8 cellular contexts compared by ENCODE assay signal in genomic region chr16:67349172-67349571, GRCh38. TPM values are rescaled to one million over a fixed set of nuclear protein-coding genes. Genes with fewer than 3 reads are reported as not detected.
DNase-seq lines count a peak whose midpoint lies in the region; ATAC-seq and TF ChIP-seq lines count a peak whose summit lies in the region.

No MANE protein-coding gene starts in this region.

- H3K27ac ChIP-seq in 22Rv1 (no peak overlapping the region), Panc1 (ENCODE audit: low read length) (no peak overlapping the region), ascending aorta (no peak overlapping the region)

- intact Hi-C loops in Panc1 (cut with micrococcal nuclease; ENCODE audit: unreplicated experiment) (no loop called here), ascending aorta (cut with DNase I) (no loop called here), sciatic nerve (cut with DNase I) (no loop called here)

- ATAC-seq in Panc1 (no peak; the same call in 1 of the 2 replicates), HG03108 (IDR thresholded peaks at IDR 0.05; ENCODE audit: unreplicated experiment) (no peak), sciatic nerve (no peak)

- TF ChIP-seq CTCF in 22Rv1 (IDR thresholded peaks at IDR 0.05): peak; percentile 74
- TF ChIP-seq CTCF in GM12865 (IDR thresholded peaks at IDR 0.05; ENCODE audit: insufficient read depth, low read depth, low read length, missing control alignments): peak; percentile 32
- TF ChIP-seq CTCF in Panc1 (IDR thresholded peaks at IDR 0.05): peak; percentile 50; the same call in 1 of the 2 replicates
- peak; percentile 55 for TF ChIP-seq CTCF in fibroblast of the aortic adventitia (IDR thresholded peaks at IDR 0.05; ENCODE audit: insufficient read depth, low read length)
- TF ChIP-seq CTCF in ascending aorta (IDR thresholded peaks at IDR 0.05): no peak

- BruUV-seq in Panc1 (replicated peaks; lab: Mats Ljungman, UMichigan): no TSS peak

- H3K36me3 ChIP-seq in Panc1 (ENCODE audit: control insufficient read depth, insufficient read depth, low read length) (no peaks in the 10 kb centered on the region), ascending aorta (no peaks in the 10 kb centered on the region)

- peak; percentile 24 for DNase-seq in GM12865 (ENCODE audit: low read depth)
- no peak for DNase-seq in Panc1 (ENCODE audit: low read depth, low spot score)
- peak; percentile 46 for DNase-seq in fibroblast of the aortic adventitia (ENCODE audit: low read depth)
- DNase-seq in ascending aorta (ENCODE audit: low spot score in 2 of 2): no peak
- DNase-seq in HEK293T (ENCODE audit: extremely low spot score): no peak
- no peak for DNase-seq in sciatic nerve (ENCODE audit: low spot score)

- POLR2A ChIA-PET in Panc1 (lab: Charles Lee): no interaction called here
- POLR2A ChIA-PET in HEK293T (lab: Yijun Ruan, JAX): no interaction called here

- no peaks in the 10 kb centered on the region for H3K27me3 ChIP-seq in Panc1 (ENCODE audit: control insufficient read depth, insufficient read depth, low read length)
- no peaks in the 10 kb centered on the region for H3K27me3 ChIP-seq in ascending aorta

- H3K4me1 ChIP-seq in Panc1 (ENCODE audit: control insufficient read depth, insufficient read depth, low read length): no peaks in the 10 kb centered on the region; the same call in 1 of the 2 replicates
- H3K4me1 ChIP-seq in ascending aorta: no peaks in the 10 kb centered on the region

- H3K9me3 ChIP-seq in Panc1 (ENCODE audit: control insufficient read depth, insufficient read depth, low read depth, low read length): no peaks in the 10 kb centered on the region
- H3K9me3 ChIP-seq in ascending aorta: no peaks in the 10 kb centered on the region

- in situ Hi-C loops in Panc1 (cut with HindIII; ENCODE audit: low pct_unique_long_range_greater_than_20kb, low sequenced_read_pairs): no loop called here

- CTCF ChIA-PET in Panc1 (lab: Charles Lee) (no interaction called here), HEK293T (lab: Yijun Ruan, JAX) (no interaction called here)

- H3K4me3 ChIP-seq in GM12865 (ENCODE audit: low read depth, low read length) (no peak overlapping the region), Panc1 (ENCODE audit: low read depth in 2 of 2, low read length in 2 of 2) (no peak overlapping the region), fibroblast of the aortic adventitia (ENCODE audit: low read depth, low read length) (no peak overlapping the region), ascending aorta (no peak overlapping the region)

TF ChIP-seq in HEK293T, 16 proteins besides CTCF, POLR2A, EP300 and RAD21:
- TF ChIP-seq NFRKB (IDR thresholded peaks at IDR 0.05) (no peak), ZNF384 (IDR thresholded peaks at IDR 0.05) (no peak; the same call in 1 of the 2 replicates), ARNT (IDR thresholded peaks at IDR 0.05) (no peak), HDGF (IDR thresholded peaks at IDR 0.05; ENCODE audit: borderline replicate concordance) (no peak), TARDBP (IDR thresholded peaks at IDR 0.05) (no peak), BHLHE40 (IDR thresholded peaks at IDR 0.05; ENCODE audit: borderline replicate concordance) (no peak), FOXK2 (IDR thresholded peaks at IDR 0.05) (no peak), SUZ12 (IDR thresholded peaks at IDR 0.05) (no peak), SP1 (IDR thresholded peaks at IDR 0.05) (no peak), ELF4 (IDR thresholded peaks at IDR 0.05) (no peak), CTBP1 (IDR thresholded peaks at IDR 0.05; ENCODE audit: borderline replicate concordance) (no peak), LEF1 (IDR thresholded peaks at IDR 0.05; ENCODE audit: borderline replicate concordance) (no peak), FOXA1 (IDR thresholded peaks at IDR 0.05) (no peak), PKNOX1 (IDR thresholded peaks at IDR 0.05) (no peak), L3MBTL2 (conservative IDR thresholded peaks at IDR 0.05) (no peak), FOXM1 (IDR thresholded peaks at IDR 0.05; ENCODE audit: borderline replicate concordance) (no peak)
TF ChIP-seq in HEK293T: peak in this region for 0.

RNA-seq across cellular contexts. Expression of gene LRRC36, which starts 22.6 kb away (rescaled TPM):
- total RNA-seq in Panc1 (2021; ENCODE audit: unreplicated experiment) (0.54 TPM), fibroblast of the aortic adventitia (ENCODE audit: low replicate concordance) (not detected in 2 replicates), ascending aorta (not detected), sciatic nerve (1.5 TPM)
- polyA plus RNA-seq in Panc1 (2012; ENCODE audit: insufficient read length): 0.55 TPM

RNA-seq across cellular contexts. Expression of gene KCTD19, which starts 22.6 kb away (rescaled TPM):
- total RNA-seq in Panc1 (2021; ENCODE audit: unreplicated experiment) (0.62 TPM), fibroblast of the aortic adventitia (ENCODE audit: low replicate concordance) (not detected in 2 replicates), ascending aorta (not detected), sciatic nerve (0.53 TPM)
- polyA plus RNA-seq in Panc1 (2012; ENCODE audit: insufficient read length): 0.13 TPM

RNA-seq across cellular contexts. Expression of gene TPPP3, which starts 44.1 kb away (rescaled TPM):
- total RNA-seq in Panc1 (2021; ENCODE audit: unreplicated experiment) (0.95 TPM), fibroblast of the aortic adventitia (ENCODE audit: low replicate concordance) (0.74 and 0.99 TPM in 2 replicates), ascending aorta (2.8 TPM), sciatic nerve (12.5 TPM)
- 6.0 TPM for polyA plus RNA-seq in Panc1 (2012; ENCODE audit: insufficient read length)

Comparison
In these comparisons a context has a peak if more than half of its experiments do, and no peak if none do; other contexts are left out.
1. CTCF ChIP-seq: peak in 22Rv1 (single experiment), GM12865 (single experiment), Panc1 (single experiment) and fibroblast of the aortic adventitia (single experiment); none in ascending aorta (0 of 3).
2. DNase-seq: peak in GM12865 (single experiment) and fibroblast of the aortic adventitia (single experiment); none in Panc1 (single experiment), ascending aorta (0 of 2), HEK293T (single experiment) and sciatic nerve (single experiment).